19 cellular contexts compared by ENCODE assay signal in genomic region chr17:14123579-14124278, GRCh38. TPM values are rescaled to one million over a fixed set of nuclear protein-coding genes. Genes with fewer than 3 reads are reported as not detected.
DNase-seq lines count a peak whose midpoint lies in the region; ATAC-seq, FAIRE-seq and TF ChIP-seq lines count a peak whose summit lies in the region.
"Had no signal": no experiment of that assay in that cellular context is flagged by ENCODE, and none has a peak within 500 bp of the region (broad histone marks: within the 10 kb centered on the region; RNA-seq: fewer than 3 reads in every experiment).

No MANE protein-coding gene starts in this region.

- TF ChIP-seq CTCF in A549 (IDR thresholded peaks at IDR 0.05) (no peak), GM06990 (IDR thresholded peaks at IDR 0.05; ENCODE audit: insufficient read depth, low read length, poor library complexity, severe bottlenecking) (no peak), MM.1S (IDR thresholded peaks at IDR 0.05; ENCODE audit: low read length) (no peak)

- H3K4me1 Mint-ChIP-seq in naive thymus-derived CD8-positive, alpha-beta T cell, result peaks cover 20 to 58% (median 54%) of the 10 kb centered on the region in 4 donors

- POLR2A ChIA-PET in A549 (lab: Yijun Ruan, JAX), result no interaction called here
- POLR2A ChIA-PET in naive thymus-derived CD8-positive, alpha-beta T cell (lab: Charles Lee), result no interaction called here

- no peak overlapping the region for H3K9ac ChIP-seq in MM.1S (ENCODE audit: low read length)

- CTCF ChIA-PET in A549 (lab: Yijun Ruan, JAX), result interaction anchor here (0.7 kb wide), 1 partner anchor 28 kb away, joined by 3 read pairs; no protein-coding TSS in a partner anchor

- peaks cover 56% of the 10 kb centered on the region for H3K79me2 ChIP-seq in MM.1S (ENCODE audit: low read length)

- 83% methylated on average over 5 of the region's 5 CpGs for WGBS in A549 (ENCODE audit: missing lambda C conversion rate)

- no peaks in the 10 kb centered on the region for H3K27me3 Mint-ChIP-seq in naive thymus-derived CD8-positive, alpha-beta T cell
- H3K27me3 Mint-ChIP-seq: activated CD8-positive, alpha-beta memory T cell treated with anti-CD3 and anti-CD28 coated beads, Interleukin-2, amount 10 ng/mL, durations not matched to agents 7 days and 5 days had no signal

- no peaks in the 10 kb centered on the region for H4K20me1 ChIP-seq in MM.1S (ENCODE audit: insufficient read depth, low read length)

- DNase-seq in A549 (ENCODE audit: low read depth in 1 of 2, low spot score in 1 of 2), result no peak
- DNase-seq in GM06990 (ENCODE audit: extremely low read depth, insufficient read length), result peak; percentile 9
- DNase-seq in MM.1S, result peak; percentile 67
- DNase-seq in fibroblast of gingiva (ENCODE audit: low read depth), result peak; percentile 9
- no peak for DNase-seq in dedifferentiated amniotic fluid mesenchymal stem cell (ENCODE audit: extremely low spot score)
- no peak for DNase-seq in naive thymus-derived CD8-positive, alpha-beta T cell
- DNase-seq: activated CD4-positive, CD25-positive, alpha-beta regulatory T cell treated with anti-CD3 and anti-CD28 coated beads, Interleukin-2, amount 50 U/mL, for 72 hours; activated CD8-positive, alpha-beta memory T cell treated with anti-CD3 and anti-CD28 coated beads, Interleukin-2, amount 10 ng/mL, durations not matched to agents 7 days and 5 days; foreskin melanocyte; HCEC 1CT; Kasumi-1; left lung; NCI-H1105; NCI-H446 treated with DMSO at 0.1 percent for 48 hours; ovary; SHP77 treated with DMSO at 0.1 percent for 48 hours; small intestine had no signal

- H3K4me3 ChIP-seq in A549, result no peak overlapping the region
- H3K4me3 ChIP-seq in GM06990 (replicated peaks; ENCODE audit: low read depth, low read length), result no peak overlapping the region
- no peak overlapping the region; the same call in 1 of the 2 replicates for H3K4me3 ChIP-seq in MM.1S (ENCODE audit: low read length)
- H3K4me3 ChIP-seq: left lung, ovary had no signal

- no peaks in the 10 kb centered on the region for H3K9me3 ChIP-seq in A549
- no peaks in the 10 kb centered on the region for H3K9me3 ChIP-seq in MM.1S (replicated peaks; ENCODE audit: insufficient read depth, low read length)
- H3K9me3 ChIP-seq: left lung, ovary had no signal

- H3K36me3 Mint-ChIP-seq in naive thymus-derived CD8-positive, alpha-beta T cell, result peaks cover 0 to 4% (median 1%) of the 10 kb centered on the region in 3 donors

- H3K9me2 ChIP-seq in MM.1S (replicated peaks; ENCODE audit: insufficient read depth, low read length), result no peaks in the 10 kb centered on the region

- no peaks in the 10 kb centered on the region for H3K27me3 ChIP-seq in GM06990 (replicated peaks; ENCODE audit: control insufficient read depth, insufficient read depth, low read length)
- no peaks in the 10 kb centered on the region for H3K27me3 ChIP-seq in MM.1S (replicated peaks; ENCODE audit: insufficient read depth, low read length)
- H3K27me3 ChIP-seq: left lung, ovary had no signal

- no peak overlapping the region for H3K27ac ChIP-seq in A549
- peak overlapping the region; percentile 37; the same call in 1 of the 2 replicates for H3K27ac ChIP-seq in MM.1S (ENCODE audit: low read length)
- H3K27ac ChIP-seq: left lung, ovary had no signal

- peak; percentile 80 for FAIRE-seq in A549 (lab: Jason Lieb, UNC)
- FAIRE-seq: G401.6, small intestine had no signal

- H3K27ac Mint-ChIP-seq in naive thymus-derived CD8-positive, alpha-beta T cell, result peak overlapping the region in 1 of 10 donors; percentile 0
- H3K27ac Mint-ChIP-seq: activated CD8-positive, alpha-beta memory T cell treated with anti-CD3 and anti-CD28 coated beads, Interleukin-2, amount 10 ng/mL, durations not matched to agents 7 days and 5 days had no signal

- H3K4me3 Mint-ChIP-seq in naive thymus-derived CD8-positive, alpha-beta T cell, result no peak overlapping the region
- H3K4me3 Mint-ChIP-seq: activated CD8-positive, alpha-beta memory T cell treated with anti-CD3 and anti-CD28 coated beads, Interleukin-2, amount 10 ng/mL, durations not matched to agents 7 days and 5 days had no signal

- no peaks in the 10 kb centered on the region for H3K9me3 Mint-ChIP-seq in naive thymus-derived CD8-positive, alpha-beta T cell

- peaks cover 12% of the 10 kb centered on the region for H3F3A ChIP-seq in MM.1S (ENCODE audit: insufficient read depth, low read length)

- no peak for TF ChIP-seq POLR2A in A549 (IDR thresholded peaks at IDR 0.05; ENCODE audit: low read length)

- no peak for TF ChIP-seq EP300 in A549 (IDR thresholded peaks at IDR 0.05)

- no peak overlapping the region for H2AFZ ChIP-seq in MM.1S (ENCODE audit: low read length)

- H3K36me3 ChIP-seq in GM06990 (ENCODE audit: control insufficient read depth, insufficient read depth, low read length), result no peaks in the 10 kb centered on the region
- no peaks in the 10 kb centered on the region; the same call in 1 of the 2 replicates for H3K36me3 ChIP-seq in MM.1S (replicated peaks; ENCODE audit: insufficient read depth, low read length)
- H3K36me3 ChIP-seq: left lung, ovary had no signal

- ATAC-seq in A549, result no peak
- no peak for ATAC-seq in HG03139 (IDR thresholded peaks at IDR 0.05; ENCODE audit: unreplicated experiment)
- ATAC-seq in naive thymus-derived CD8-positive, alpha-beta T cell, result no peak
- ATAC-seq: activated CD8-positive, alpha-beta memory T cell treated with anti-CD3 and anti-CD28 coated beads, Interleukin-2, amount 10 ng/mL, durations not matched to agents 7 days and 5 days; left lung had no signal

- no peaks in the 10 kb centered on the region for H3K4me1 ChIP-seq in A549
- H3K4me1 ChIP-seq in MM.1S (ENCODE audit: low read length), result peaks cover 22% of the 10 kb centered on the region
- H3K4me1 ChIP-seq: left lung had no signal

- no peak for TF ChIP-seq RAD21 in A549 (conservative IDR thresholded peaks at IDR 0.05 in 1 of 2, IDR thresholded peaks at IDR 0.05 in 1 of 2)

- H3K4me2 ChIP-seq in A549 (no peak overlapping the region), MM.1S (ENCODE audit: low read depth, low read length) (peak overlapping the region; percentile 30; the same call in 1 of the 2 replicates)

TF ChIP-seq in A549, 52 proteins besides CTCF, POLR2A, EP300 and RAD21:
- TF ChIP-seq, protein P1, sequence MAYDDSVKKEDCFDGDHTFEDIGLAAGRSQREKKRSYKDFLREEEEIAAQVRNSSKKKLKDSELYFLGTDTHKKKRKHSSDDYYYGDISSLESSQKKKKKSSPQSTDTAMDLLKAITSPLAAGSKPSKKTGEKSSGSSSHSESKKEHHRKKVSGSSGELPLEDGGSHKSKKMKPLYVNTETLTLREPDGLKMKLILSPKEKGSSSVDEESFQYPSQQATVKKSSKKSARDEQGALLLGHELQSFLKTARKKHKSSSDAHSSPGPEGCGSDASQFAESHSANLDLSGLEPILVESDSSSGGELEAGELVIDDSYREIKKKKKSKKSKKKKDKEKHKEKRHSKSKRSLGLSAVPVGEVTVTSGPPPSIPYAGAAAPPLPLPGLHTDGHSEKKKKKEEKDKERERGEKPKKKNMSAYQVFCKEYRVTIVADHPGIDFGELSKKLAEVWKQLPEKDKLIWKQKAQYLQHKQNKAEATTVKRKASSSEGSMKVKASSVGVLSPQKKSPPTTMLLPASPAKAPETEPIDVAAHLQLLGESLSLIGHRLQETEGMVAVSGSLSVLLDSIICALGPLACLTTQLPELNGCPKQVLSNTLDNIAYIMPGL (CRISPR knock-in tag; IDR thresholded peaks at IDR 0.05; ENCODE audit: borderline replicate concordance), result no peak
- TF ChIP-seq TP53 (CRISPR knock-in tag; IDR thresholded peaks at IDR 0.05), result no peak
- TF ChIP-seq CHD2 (IDR thresholded peaks at IDR 0.05; ENCODE audit: low read length, partially characterized antibody), result no peak
- TF ChIP-seq ESRRA (IDR thresholded peaks at IDR 0.05; ENCODE audit: borderline replicate concordance, low read length), result no peak
- no peak for TF ChIP-seq EHMT2 (IDR thresholded peaks at IDR 0.05; ENCODE audit: low read depth)
- TF ChIP-seq, protein P2, sequence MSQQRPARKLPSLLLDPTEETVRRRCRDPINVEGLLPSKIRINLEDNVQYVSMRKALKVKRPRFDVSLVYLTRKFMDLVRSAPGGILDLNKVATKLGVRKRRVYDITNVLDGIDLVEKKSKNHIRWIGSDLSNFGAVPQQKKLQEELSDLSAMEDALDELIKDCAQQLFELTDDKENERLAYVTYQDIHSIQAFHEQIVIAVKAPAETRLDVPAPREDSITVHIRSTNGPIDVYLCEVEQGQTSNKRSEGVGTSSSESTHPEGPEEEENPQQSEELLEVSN (IDR thresholded peaks at IDR 0.05; ENCODE audit: borderline replicate concordance, low read depth), result no peak
- TF ChIP-seq ATOH8 (CRISPR knock-in tag; IDR thresholded peaks at IDR 0.05; ENCODE audit: low read depth), result no peak
- TF ChIP-seq FOSB (CRISPR knock-in tag; IDR thresholded peaks at IDR 0.05), result no peak
- TF ChIP-seq PHF8 (IDR thresholded peaks at IDR 0.05; ENCODE audit: borderline replicate concordance, low read depth), result no peak
- TF ChIP-seq KDM5A (IDR thresholded peaks at IDR 0.05), result no peak
- TF ChIP-seq CHD4 (IDR thresholded peaks at IDR 0.05; ENCODE audit: borderline replicate concordance), result no peak
- TF ChIP-seq MAFK (IDR thresholded peaks at IDR 0.05; ENCODE audit: partially characterized antibody), result no peak

RNA-seq across cellular contexts. Expression of gene COX10, which starts 54.4 kb away (rescaled TPM):
- polyA plus RNA-seq in A549 (2011; rRNA removed) (24.3 and 25.8 TPM in 2 replicates), A549 (2017; fragmentation: RNase III; extraction: RNeasy Plus Mini Kit Qiagen cat#74134 plus additional on column Dnase treatment) (14.7 to 17.7 TPM (median 15.1 TPM) in 3 replicates)
- polyA plus RNA-seq in A549 (2012; cell fraction: cytosol; rRNA removed), result 19.5 and 23.4 TPM in 2 replicates
- polyA plus RNA-seq in A549 (2012; cell fraction: nucleus; rRNA removed), result 16.3 and 20.7 TPM in 2 replicates
- 30.8 and 35.4 TPM in 2 replicates for polyA minus RNA-seq in A549 (2011; rRNA and poly(A)+ RNA removed)
- total RNA-seq in naive thymus-derived CD8-positive, alpha-beta T cell, result 10 to 100 TPM; 21.2 to 23.5 TPM
- polyA plus RNA-seq in naive thymus-derived CD8-positive, alpha-beta T cell, result 10 to 100 TPM; 18.5 to 24.5 (median 23.3) TPM

Comparison
In these comparisons a context has a peak if more than half of its experiments do, and no peak if none do; other contexts are left out.
1. DNase-seq: peak in GM06990 (single experiment), MM.1S (single experiment) and fibroblast of gingiva (single experiment); none in A549 (0 of 2), dedifferentiated amniotic fluid mesenchymal stem cell (single experiment) and naive thymus-derived CD8-positive, alpha-beta T cell (0 of 10).